ENCODE assay signal across 8 cellular contexts in genomic region chr12:40106655-40107054, GRCh38.
DNase-seq lines count a peak whose midpoint lies in the region; ATAC-seq and TF ChIP-seq lines count a peak whose summit lies in the region.

No MANE protein-coding gene starts in this region.

- POLR2A ChIA-PET in HEK293 (lab: Yijun Ruan, JAX): interaction anchor here (1.3 kb wide), 1 partner anchor 487 kb away, joined by 4 read pairs; the partner anchor contains the start of gene ABCD2

- no peak overlapping the region for H3K9ac ChIP-seq in mucosa of rectum (ENCODE audit: low read depth in 1 of 2, low read length in 2 of 2)

- peaks cover 7% of the 10 kb centered on the region; the same call in 1 of the 2 replicates for H3K4me1 ChIP-seq in HEK293 (ENCODE audit: control insufficient read depth, insufficient read depth, low read length)
- H3K4me1 ChIP-seq in mucosa of rectum (ENCODE audit: control insufficient read depth in 2 of 2, insufficient read depth in 2 of 2, low read length in 2 of 2): peaks cover 8 to 20% of the 10 kb centered on the region in 2 donors

- no peak for DNase-seq in NCI-H82 treated with DMSO at 0.1 percent for 48 hours (lab: John Stamatoyannopoulos, UW; ENCODE audit: unreplicated experiment)
- DNase-seq in activated CD4-positive, CD25-positive, alpha-beta regulatory T cell (lab: John Stamatoyannopoulos, UW): no peak
- no peak for DNase-seq in NAMALWA (ENCODE audit: low spot score)

- no peak for ATAC-seq in HG03097 (IDR thresholded peaks at IDR 0.05; ENCODE audit: low FRiP score, unreplicated experiment)

- no peak overlapping the region for H3K4me3 ChIP-seq in HEK293 (ENCODE audit: low read depth, low read length)
- peak overlapping the region; percentile 62 to 91 for H3K4me3 ChIP-seq in mucosa of rectum (ENCODE audit: low read length in 2 of 2)

- H3K27ac ChIP-seq in 22Rv1 (peak overlapping the region; percentile 68), HEK293 (ENCODE audit: extremely low read depth, low read depth, low read length) (no peak overlapping the region), angular gyrus (ENCODE audit: low read depth, low read length) (peak overlapping the region; percentile 3), mucosa of rectum (ENCODE audit: low read depth in 2 of 2, low read length in 2 of 2) (peak overlapping the region; percentile 52 to 86)

- no peak for TF ChIP-seq CTCF in 22Rv1 (IDR thresholded peaks at IDR 0.05)
- TF ChIP-seq CTCF in HEK293 (tag by site-specific recombination; IDR thresholded peaks at IDR 0.05): no peak

- no peaks in the 10 kb centered on the region for H3K27me3 ChIP-seq in mucosa of rectum (ENCODE audit: control insufficient read depth in 2 of 2, insufficient read depth in 2 of 2, low read length in 2 of 2)

- no peaks in the 10 kb centered on the region for H3K36me3 ChIP-seq in HEK293 (ENCODE audit: control insufficient read depth in 2 of 2, insufficient read depth in 1 of 2, low read length in 2 of 2)
- H3K36me3 ChIP-seq in mucosa of rectum (ENCODE audit: control insufficient read depth in 2 of 2, insufficient read depth in 2 of 2, low read length in 2 of 2): no peaks in the 10 kb centered on the region

- CTCF ChIA-PET in HEK293 (lab: Yijun Ruan, JAX): interaction anchor here (0.6 to 3.6 kb wide), 25 partner anchors 8 to 559 kb away, joined by 3 to 43 read pairs (median 4); no protein-coding TSS in a partner anchor

- no peaks in the 10 kb centered on the region for H3K9me3 ChIP-seq in HEK293 (ENCODE audit: control insufficient read depth, insufficient read depth, low read depth, low read length)
- H3K9me3 ChIP-seq in mucosa of rectum (ENCODE audit: control insufficient read depth in 2 of 2, low read length in 2 of 2): no peaks in the 10 kb centered on the region

TF ChIP-seq in HEK293, 187 proteins besides CTCF, POLR2A, EP300 and RAD21:
- TF ChIP-seq ZNF248 (tag by site-specific recombination; IDR thresholded peaks at IDR 0.05) (no peak), ZNF335 (tag by site-specific recombination; conservative IDR thresholded peaks at IDR 0.05) (peak; percentile 33; the same call in 1 of the 2 replicates), MZF1 (tag by site-specific recombination; IDR thresholded peaks at IDR 0.05; ENCODE audit: borderline replicate concordance) (peak; percentile 77; the same call in 1 of the 2 replicates), ZNF366 (tag by site-specific recombination; conservative IDR thresholded peaks at IDR 0.05) (0 out of 2 replicates have a peak, but pooled peaks have one; percentile 4)
